1 cellular context compared by ENCODE assay signal in the genomic region with DNA sequence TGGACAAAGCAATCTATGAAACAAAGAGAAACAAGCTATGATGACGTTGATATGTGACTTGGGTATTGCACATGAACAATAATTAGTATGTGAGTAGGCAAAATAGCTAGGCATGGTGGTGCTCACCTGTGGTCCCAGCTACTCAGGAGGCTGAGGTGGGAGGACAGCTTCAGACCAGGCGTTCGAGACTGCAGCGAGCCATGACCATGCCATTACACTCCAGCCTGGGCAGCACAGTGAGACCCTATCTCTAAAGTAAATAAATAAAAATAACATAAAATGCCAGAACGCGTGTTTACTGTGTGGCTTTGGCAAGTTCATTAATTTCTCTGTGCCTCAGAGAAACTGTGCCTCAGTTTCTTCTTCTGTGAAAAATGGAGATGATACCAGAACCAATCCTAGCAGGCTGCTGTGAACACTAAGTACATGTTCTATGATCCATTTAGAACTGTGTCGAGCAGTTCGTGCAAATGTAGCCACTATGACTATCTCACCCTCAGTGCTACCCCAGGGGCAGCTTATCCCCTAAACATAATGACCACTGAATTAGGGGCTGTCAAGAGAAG.
TF ChIP-seq lines count a peak whose summit lies in the region.

No MANE protein-coding gene starts in this region.

TF ChIP-seq in GM23338, 12 proteins besides CTCF, POLR2A, EP300 and RAD21:
- TF ChIP-seq, protein P1, sequence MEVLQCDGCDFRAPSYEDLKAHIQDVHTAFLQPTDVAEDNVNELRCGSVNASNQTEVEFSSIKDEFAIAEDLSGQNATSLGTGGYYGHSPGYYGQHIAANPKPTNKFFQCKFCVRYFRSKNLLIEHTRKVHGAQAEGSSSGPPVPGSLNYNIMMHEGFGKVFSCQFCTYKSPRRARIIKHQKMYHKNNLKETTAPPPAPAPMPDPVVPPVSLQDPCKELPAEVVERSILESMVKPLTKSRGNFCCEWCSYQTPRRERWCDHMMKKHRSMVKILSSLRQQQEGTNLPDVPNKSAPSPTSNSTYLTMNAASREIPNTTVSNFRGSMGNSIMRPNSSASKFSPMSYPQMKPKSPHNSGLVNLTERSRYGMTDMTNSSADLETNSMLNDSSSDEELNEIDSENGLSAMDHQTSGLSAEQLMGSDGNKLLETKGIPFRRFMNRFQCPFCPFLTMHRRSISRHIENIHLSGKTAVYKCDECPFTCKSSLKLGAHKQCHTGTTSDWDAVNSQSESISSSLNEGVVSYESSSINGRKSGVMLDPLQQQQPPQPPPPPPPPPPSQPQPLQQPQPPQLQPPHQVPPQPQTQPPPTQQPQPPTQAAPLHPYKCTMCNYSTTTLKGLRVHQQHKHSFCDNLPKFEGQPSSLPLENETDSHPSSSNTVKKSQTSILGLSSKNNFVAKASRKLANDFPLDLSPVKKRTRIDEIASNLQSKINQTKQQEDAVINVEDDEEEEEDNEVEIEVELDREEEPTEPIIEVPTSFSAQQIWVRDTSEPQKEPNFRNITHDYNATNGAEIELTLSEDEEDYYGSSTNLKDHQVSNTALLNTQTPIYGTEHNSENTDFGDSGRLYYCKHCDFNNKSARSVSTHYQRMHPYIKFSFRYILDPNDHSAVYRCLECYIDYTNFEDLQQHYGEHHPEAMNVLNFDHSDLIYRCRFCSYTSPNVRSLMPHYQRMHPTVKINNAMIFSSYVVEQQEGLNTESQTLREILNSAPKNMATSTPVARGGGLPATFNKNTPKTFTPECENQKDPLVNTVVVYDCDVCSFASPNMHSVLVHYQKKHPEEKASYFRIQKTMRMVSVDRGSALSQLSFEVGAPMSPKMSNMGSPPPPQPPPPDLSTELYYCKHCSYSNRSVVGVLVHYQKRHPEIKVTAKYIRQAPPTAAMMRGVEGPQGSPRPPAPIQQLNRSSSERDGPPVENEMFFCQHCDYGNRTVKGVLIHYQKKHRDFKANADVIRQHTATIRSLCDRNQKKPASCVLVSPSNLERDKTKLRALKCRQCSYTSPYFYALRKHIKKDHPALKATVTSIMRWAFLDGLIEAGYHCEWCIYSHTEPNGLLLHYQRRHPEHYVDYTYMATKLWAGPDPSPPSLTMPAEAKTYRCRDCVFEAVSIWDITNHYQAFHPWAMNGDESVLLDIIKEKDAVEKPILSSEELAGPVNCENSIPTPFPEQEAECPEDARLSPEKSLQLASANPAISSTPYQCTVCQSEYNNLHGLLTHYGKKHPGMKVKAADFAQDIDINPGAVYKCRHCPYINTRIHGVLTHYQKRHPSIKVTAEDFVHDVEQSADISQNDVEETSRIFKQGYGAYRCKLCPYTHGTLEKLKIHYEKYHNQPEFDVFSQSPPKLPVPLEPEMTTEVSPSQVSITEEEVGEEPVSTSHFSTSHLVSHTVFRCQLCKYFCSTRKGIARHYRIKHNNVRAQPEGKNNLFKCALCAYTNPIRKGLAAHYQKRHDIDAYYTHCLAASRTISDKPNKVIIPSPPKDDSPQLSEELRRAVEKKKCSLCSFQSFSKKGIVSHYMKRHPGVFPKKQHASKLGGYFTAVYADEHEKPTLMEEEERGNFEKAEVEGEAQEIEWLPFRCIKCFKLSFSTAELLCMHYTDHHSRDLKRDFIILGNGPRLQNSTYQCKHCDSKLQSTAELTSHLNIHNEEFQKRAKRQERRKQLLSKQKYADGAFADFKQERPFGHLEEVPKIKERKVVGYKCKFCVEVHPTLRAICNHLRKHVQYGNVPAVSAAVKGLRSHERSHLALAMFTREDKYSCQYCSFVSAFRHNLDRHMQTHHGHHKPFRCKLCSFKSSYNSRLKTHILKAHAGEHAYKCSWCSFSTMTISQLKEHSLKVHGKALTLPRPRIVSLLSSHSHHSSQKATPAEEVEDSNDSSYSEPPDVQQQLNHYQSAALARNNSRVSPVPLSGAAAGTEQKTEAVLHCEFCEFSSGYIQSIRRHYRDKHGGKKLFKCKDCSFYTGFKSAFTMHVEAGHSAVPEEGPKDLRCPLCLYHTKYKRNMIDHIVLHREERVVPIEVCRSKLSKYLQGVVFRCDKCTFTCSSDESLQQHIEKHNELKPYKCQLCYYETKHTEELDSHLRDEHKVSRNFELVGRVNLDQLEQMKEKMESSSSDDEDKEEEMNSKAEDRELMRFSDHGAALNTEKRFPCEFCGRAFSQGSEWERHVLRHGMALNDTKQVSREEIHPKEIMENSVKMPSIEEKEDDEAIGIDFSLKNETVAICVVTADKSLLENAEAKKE (CRISPR knock-in tag; IDR thresholded peaks at IDR 0.05): no peak
- TF ChIP-seq, protein P2, sequence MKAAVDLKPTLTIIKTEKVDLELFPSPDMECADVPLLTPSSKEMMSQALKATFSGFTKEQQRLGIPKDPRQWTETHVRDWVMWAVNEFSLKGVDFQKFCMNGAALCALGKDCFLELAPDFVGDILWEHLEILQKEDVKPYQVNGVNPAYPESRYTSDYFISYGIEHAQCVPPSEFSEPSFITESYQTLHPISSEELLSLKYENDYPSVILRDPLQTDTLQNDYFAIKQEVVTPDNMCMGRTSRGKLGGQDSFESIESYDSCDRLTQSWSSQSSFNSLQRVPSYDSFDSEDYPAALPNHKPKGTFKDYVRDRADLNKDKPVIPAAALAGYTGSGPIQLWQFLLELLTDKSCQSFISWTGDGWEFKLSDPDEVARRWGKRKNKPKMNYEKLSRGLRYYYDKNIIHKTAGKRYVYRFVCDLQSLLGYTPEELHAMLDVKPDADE (IDR thresholded peaks at IDR 0.05): no peak
- TF ChIP-seq NANOG (IDR thresholded peaks at IDR 0.05; ENCODE audit: borderline replicate concordance): no peak
- TF ChIP-seq POLR2AphosphoS5 (IDR thresholded peaks at IDR 0.05; ENCODE audit: low read depth): no peak
- no peak for TF ChIP-seq EZH2 (IDR thresholded peaks at IDR 0.05; ENCODE audit: low read depth, unreplicated experiment)
- no peak for TF ChIP-seq STAT1 (IDR thresholded peaks at IDR 0.05; ENCODE audit: unreplicated experiment)
- no peak for TF ChIP-seq JUNB (IDR thresholded peaks at IDR 0.05; ENCODE audit: unreplicated experiment)
- no peak for TF ChIP-seq EZH2phosphoT487 (IDR thresholded peaks at IDR 0.05; ENCODE audit: unreplicated experiment)
- TF ChIP-seq ZNF331 (CRISPR knock-in tag; IDR thresholded peaks at IDR 0.05; ENCODE audit: low read depth): no peak
- TF ChIP-seq ZNF114 (CRISPR knock-in tag; IDR thresholded peaks at IDR 0.05): no peak
- TF ChIP-seq, protein P3, sequence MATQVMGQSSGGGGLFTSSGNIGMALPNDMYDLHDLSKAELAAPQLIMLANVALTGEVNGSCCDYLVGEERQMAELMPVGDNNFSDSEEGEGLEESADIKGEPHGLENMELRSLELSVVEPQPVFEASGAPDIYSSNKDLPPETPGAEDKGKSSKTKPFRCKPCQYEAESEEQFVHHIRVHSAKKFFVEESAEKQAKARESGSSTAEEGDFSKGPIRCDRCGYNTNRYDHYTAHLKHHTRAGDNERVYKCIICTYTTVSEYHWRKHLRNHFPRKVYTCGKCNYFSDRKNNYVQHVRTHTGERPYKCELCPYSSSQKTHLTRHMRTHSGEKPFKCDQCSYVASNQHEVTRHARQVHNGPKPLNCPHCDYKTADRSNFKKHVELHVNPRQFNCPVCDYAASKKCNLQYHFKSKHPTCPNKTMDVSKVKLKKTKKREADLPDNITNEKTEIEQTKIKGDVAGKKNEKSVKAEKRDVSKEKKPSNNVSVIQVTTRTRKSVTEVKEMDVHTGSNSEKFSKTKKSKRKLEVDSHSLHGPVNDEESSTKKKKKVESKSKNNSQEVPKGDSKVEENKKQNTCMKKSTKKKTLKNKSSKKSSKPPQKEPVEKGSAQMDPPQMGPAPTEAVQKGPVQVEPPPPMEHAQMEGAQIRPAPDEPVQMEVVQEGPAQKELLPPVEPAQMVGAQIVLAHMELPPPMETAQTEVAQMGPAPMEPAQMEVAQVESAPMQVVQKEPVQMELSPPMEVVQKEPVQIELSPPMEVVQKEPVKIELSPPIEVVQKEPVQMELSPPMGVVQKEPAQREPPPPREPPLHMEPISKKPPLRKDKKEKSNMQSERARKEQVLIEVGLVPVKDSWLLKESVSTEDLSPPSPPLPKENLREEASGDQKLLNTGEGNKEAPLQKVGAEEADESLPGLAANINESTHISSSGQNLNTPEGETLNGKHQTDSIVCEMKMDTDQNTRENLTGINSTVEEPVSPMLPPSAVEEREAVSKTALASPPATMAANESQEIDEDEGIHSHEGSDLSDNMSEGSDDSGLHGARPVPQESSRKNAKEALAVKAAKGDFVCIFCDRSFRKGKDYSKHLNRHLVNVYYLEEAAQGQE (IDR thresholded peaks at IDR 0.05; ENCODE audit: unreplicated experiment): no peak
- no peak for TF ChIP-seq CREB1 (CRISPR knock-in tag; IDR thresholded peaks at IDR 0.05; ENCODE audit: low read depth)
